9 cellular contexts compared by ENCODE assay signal in genomic region chr4:2413821-2414610, GRCh38. TPM values are rescaled to one million over a fixed set of nuclear protein-coding genes. Genes with fewer than 3 reads are reported as not detected.
DNase-seq lines count a peak whose midpoint lies in the region; ATAC-seq and TF ChIP-seq lines count a peak whose summit lies in the region.
"Had no signal": no experiment of that assay in that cellular context is flagged by ENCODE, and none has a peak within 500 bp of the region (broad histone marks: within the 10 kb centered on the region; RNA-seq: fewer than 3 reads in every experiment).

No MANE protein-coding gene starts in this region.

- H3K4me3 ChIP-seq in heart right ventricle (peak overlapping the region in 3 of 10 donors; percentile 33 to 39 (median 38)), transverse colon (peak overlapping the region in 2 of 4 donors; percentile 26 to 42)

- TF ChIP-seq EP300 in transverse colon (IDR thresholded peaks at IDR 0.05; ENCODE audit: low read depth) = no peak

- peak; percentile 74 for TF ChIP-seq POLR2A in transverse colon (IDR thresholded peaks at IDR 0.05)

- TF ChIP-seq CTCF in heart right ventricle (IDR thresholded peaks at IDR 0.05) = no peak
- no peak for TF ChIP-seq CTCF in transverse colon (IDR thresholded peaks at IDR 0.05)

- in situ Hi-C loops in transverse colon (cut with MboI; ENCODE audit: low pct_ligation_motif_present in 1 of 4, low pct_unique_long_range_greater_than_20kb in 1 of 4, low sequenced_read_pairs in 3 of 4) = loop anchor here in 1 of 4 donors (25.0 kb wide), 1 partner anchor 177 kb away; the partner anchor contains the start of genes HAUS3 and POLN

- H3K4me1 ChIP-seq in heart right ventricle = peaks cover 11 to 60% (median 34%) of the 10 kb centered on the region in 9 donors
- H3K4me1 ChIP-seq in transverse colon = peaks cover 25 to 68% (median 50%) of the 10 kb centered on the region in 4 donors

- ATAC-seq in heart right ventricle (peak in 1 of 8 donors; percentile 3), left ventricle myocardium superior (no peak), GM18519 (IDR thresholded peaks at IDR 0.05; ENCODE audit: low FRiP score, unreplicated experiment) (no peak)

- intact Hi-C loops in heart right ventricle (cut with DNase I) = loop anchor here in 5 of 10 donors (10.0 kb wide), 2 partner anchors 149 to 551 kb away; partner anchors contain the start of genes MXD4 (in 4 of the 5), GRK4 (in 1 of the 5) and NOP14 (in 1 of the 5)
- intact Hi-C loops in left ventricle myocardium superior (cut with micrococcal nuclease) = no loop called here
- intact Hi-C loops in transverse colon (cut with DNase I; ENCODE audit: low total_unique reads) = no loop called here

- H3K36me3 ChIP-seq in heart right ventricle = no peaks in the 10 kb centered on the region
- H3K36me3 ChIP-seq in transverse colon = no peaks in the 10 kb centered on the region

- H3K27me3 ChIP-seq in heart right ventricle (peaks cover 0 to 28% (median 0%) of the 10 kb centered on the region in 7 donors), transverse colon (peaks cover 12% of the 10 kb centered on the region)

- H3K27ac ChIP-seq in heart right ventricle = peak overlapping the region in 9 of 10 donors; percentile 20 to 84 (median 59)
- peak overlapping the region; percentile 91 to 94 (median 92) for H3K27ac ChIP-seq in transverse colon

- WGBS in heart right ventricle, 2 donors = 64 to 69% methylated on average over 14 of the region's 14 CpGs
- WGBS in transverse colon (ENCODE audit: low coverage in 1 of 2), 2 donors = 56 to 60% methylated on average over 2 to 14 of the region's 14 CpGs

- DNase-seq in heart right ventricle (no peak), left ventricle myocardium superior (no peak), kidney tubule cell (ENCODE audit: low spot score) (peak; percentile 29), transverse colon (peak; percentile 87), HCEC 1CT (no peak), SHP77 (lab: John Stamatoyannopoulos, UW) (no peak)
- peak; percentile 13 for DNase-seq in activated effector memory CD4-positive, alpha-beta T cell treated with Interleukin-2 at 50 U/mL for 16 hours

- H3K9me3 ChIP-seq in heart right ventricle = no peaks in the 10 kb centered on the region
- no peaks in the 10 kb centered on the region for H3K9me3 ChIP-seq in transverse colon

RNA-seq across cellular contexts. Expression of gene ZFYVE28, which starts 4.4 kb away (rescaled TPM):
- total RNA-seq in heart right ventricle (1 to 10 TPM; 2.3 to 9.9 (median 3.3) TPM), left ventricle myocardium superior (5.6 TPM), transverse colon (100 to 1,000 TPM in 1 of 4 donors, 10 to 100 TPM in 3; 44.8 to 110 (median 69.6) TPM)
- polyA plus RNA-seq in heart right ventricle = 1 to 10 TPM; 3.3 to 6.3 TPM

RNA-seq across cellular contexts. Expression of gene CFAP99, which starts 4.7 kb away (rescaled TPM):
- total RNA-seq in heart right ventricle (not detected), left ventricle myocardium superior (not detected), transverse colon (under 1 TPM in 3 of 4 donors, not detected in 1; 0.32 to 0.82 (median 0.60) TPM)
- polyA plus RNA-seq in heart right ventricle = not detected
- total RNA-seq: HT-29 had no signal

RNA-seq across cellular contexts. Expression of gene RNF4, which starts 54.9 kb away (rescaled TPM):
- total RNA-seq in heart right ventricle = 10 to 100 TPM; 27.4 to 42.1 (median 30.6) TPM
- polyA plus RNA-seq in heart right ventricle = 10 to 100 TPM; 13.4 to 19.3 TPM
- 26.1 TPM for total RNA-seq in left ventricle myocardium superior
- total RNA-seq in transverse colon = 10 to 100 TPM; 20.9 to 50.5 (median 35.8) TPM

Comparison
In these comparisons a context has a peak if more than half of its experiments do, and no peak if none do; other contexts are left out.
1. DNase-seq: peak in activated effector memory CD4-positive, alpha-beta T cell treated with Interleukin-2 at 50 U/mL for 16 hours (single experiment), kidney tubule cell (single experiment) and transverse colon (single experiment); none in heart right ventricle (0 of 2), left ventricle myocardium superior (single experiment), HCEC 1CT (single experiment) and SHP77 (0 of 2).